In the genomic region with DNA sequence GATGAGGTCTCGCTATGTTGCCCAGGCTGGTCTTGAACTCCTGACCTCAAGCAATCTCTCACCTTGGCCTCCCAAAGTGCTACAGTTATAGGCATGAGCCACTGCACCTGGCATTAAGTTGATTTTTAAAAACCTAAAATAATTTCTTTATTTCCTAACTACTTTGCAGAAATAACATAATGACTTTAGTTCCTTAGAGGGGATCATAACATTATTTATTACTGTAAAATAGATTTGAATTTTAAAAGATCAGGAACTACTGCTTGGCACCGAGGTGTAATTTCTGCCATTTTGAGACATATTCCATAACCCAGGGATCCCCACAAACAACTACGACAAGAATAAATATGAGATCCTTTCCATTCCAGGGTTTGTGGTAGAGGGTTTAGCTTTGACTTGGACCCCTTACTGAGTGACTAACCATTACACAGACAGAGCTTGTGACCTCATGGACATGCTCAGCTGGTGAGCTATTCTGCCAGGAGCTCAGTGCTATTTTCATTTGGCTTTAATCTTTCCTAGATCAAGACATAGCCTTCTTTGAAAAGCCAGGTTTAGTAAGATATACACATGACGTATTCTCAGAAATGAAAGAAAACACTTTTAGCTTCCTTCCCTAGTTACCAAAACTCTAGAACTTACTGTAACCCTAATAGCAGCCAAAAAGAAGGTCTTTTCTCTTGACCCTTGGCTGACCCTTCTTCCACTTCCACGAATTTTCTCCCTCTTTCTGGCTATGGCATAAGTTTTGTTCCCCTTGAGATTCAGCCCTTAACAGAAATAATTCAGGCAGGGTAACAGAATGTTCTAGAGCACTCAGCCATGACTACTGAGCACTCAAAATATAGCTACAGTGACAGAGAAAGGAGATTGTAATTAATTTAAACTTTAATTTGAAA, we compare ENCODE assay signal across 12 cellular contexts.
DNase-seq lines count a peak whose midpoint lies in the region; ATAC-seq, FAIRE-seq and TF ChIP-seq lines count a peak whose summit lies in the region.
"Had no signal": no experiment of that assay in that cellular context is flagged by ENCODE, and none has a peak within 500 bp of the region (broad histone marks: within the 10 kb centered on the region; RNA-seq: fewer than 3 reads in every experiment).

No MANE protein-coding gene starts in this region.

- no peaks in the 10 kb centered on the region for H3K36me3 Mint-ChIP-seq in activated T-cell treated with anti-CD3 and anti-CD28 coated beads, Interleukin-2, amount 50 U/mL, for 4 hours (ENCODE audit: insufficient read depth)
- H3K36me3 Mint-ChIP-seq: T-cell had no signal

- DNase-seq in AG08396 (ENCODE audit: low spot score), result peak; percentile 56
- DNase-seq in RPMI7951 (ENCODE audit: low read depth), result peak; percentile 24
- peak; percentile 64 for DNase-seq in fibroblast of pulmonary artery (ENCODE audit: low read depth)
- no peak for DNase-seq in pancreas
- no peak for DNase-seq in activated T-cell treated with anti-CD3 and anti-CD28 coated beads, Interleukin-2, amount 50 U/mL, for 4 hours
- DNase-seq in NCI-H1930 (lab: John Stamatoyannopoulos, UW), result no peak
- DNase-seq: activated T-cell treated with anti-CD3 and anti-CD28 coated beads, Interleukin-2, amount 50 U/mL, for 72 hours; BE2C; effector CD4-positive, alpha-beta T cell; T-cell had no signal

- 76 to 78% methylated on average over 5 of the region's 5 CpGs for WGBS in pancreas, 2 donors

- H3K4me3 ChIP-seq in fibroblast of pulmonary artery (replicated peaks; ENCODE audit: low read depth, low read length), result no peak overlapping the region
- no peak overlapping the region for H3K4me3 ChIP-seq in pancreas

- ATAC-seq in pancreas (peak in 3 of 4 donors; percentile 38 to 51 (median 45)), GM19467 (IDR thresholded peaks at IDR 0.05; ENCODE audit: unreplicated experiment) (no peak), GM21529 (IDR thresholded peaks at IDR 0.05; ENCODE audit: unreplicated experiment) (no peak)
- no peak for ATAC-seq in activated T-cell treated with anti-CD3 and anti-CD28 coated beads, Interleukin-2, amount 50 U/mL, for 4 hours
- ATAC-seq: T-cell had no signal

- intact Hi-C loops in pancreas (cut with DNase I), result no loop called here

- H3K4me3 Mint-ChIP-seq in activated T-cell treated with anti-CD3 and anti-CD28 coated beads, Interleukin-2, amount 50 U/mL, for 4 hours, result no peak overlapping the region
- H3K4me3 Mint-ChIP-seq: activated T-cell treated with anti-CD3 and anti-CD28 coated beads, Interleukin-2, amount 50 U/mL, for 72 hours; T-cell had no signal

- H3K27me3 Mint-ChIP-seq in activated T-cell treated with anti-CD3 and anti-CD28 coated beads, Interleukin-2, amount 50 U/mL, for 4 hours (ENCODE audit: low read depth), result no peaks in the 10 kb centered on the region
- H3K27me3 Mint-ChIP-seq: T-cell had no signal

- no peaks in the 10 kb centered on the region for H3K9me3 ChIP-seq in pancreas
- H3K9me3 ChIP-seq: BE2C had no signal

- FAIRE-seq in pancreas (lab: Jason Lieb, UNC), result no peak

- no peaks in the 10 kb centered on the region for H3K4me1 ChIP-seq in pancreas

- no peaks in the 10 kb centered on the region for H3K36me3 ChIP-seq in pancreas
- H3K36me3 ChIP-seq: BE2C had no signal

- TF ChIP-seq CTCF in fibroblast of pulmonary artery (IDR thresholded peaks at IDR 0.05; ENCODE audit: low read length, missing control alignments) (no peak), pancreas (IDR thresholded peaks at IDR 0.05) (no peak)

- no peaks in the 10 kb centered on the region for H3K4me1 Mint-ChIP-seq in activated T-cell treated with anti-CD3 and anti-CD28 coated beads, Interleukin-2, amount 50 U/mL, for 4 hours (ENCODE audit: low read depth)
- H3K4me1 Mint-ChIP-seq: T-cell had no signal

- no peaks in the 10 kb centered on the region for H3K27me3 ChIP-seq in pancreas
- H3K27me3 ChIP-seq: BE2C had no signal

- peaks cover 8% of the 10 kb centered on the region for H3K9me3 Mint-ChIP-seq in activated T-cell treated with anti-CD3 and anti-CD28 coated beads, Interleukin-2, amount 50 U/mL, for 4 hours

- H3K27ac ChIP-seq in pancreas, result no peak overlapping the region

Comparison
In these comparisons a context has a peak if more than half of its experiments do, and no peak if none do; other contexts are left out.
1. DNase-seq: peak in AG08396 (single experiment), RPMI7951 (single experiment) and fibroblast of pulmonary artery (single experiment); none in pancreas (0 of 6), activated T-cell treated with anti-CD3 and anti-CD28 coated beads, Interleukin-2, amount 50 U/mL, for 4 hours (single experiment) and NCI-H1930 (0 of 2).
2. ATAC-seq: peak in pancreas (3 of 4); none in activated T-cell treated with anti-CD3 and anti-CD28 coated beads, Interleukin-2, amount 50 U/mL, for 4 hours (0 of 2), GM19467 (single experiment) and GM21529 (single experiment).